Comparison of ENCODE assay signal across 20 cellular contexts in genomic region chr5:167850901-167851300, GRCh38.
DNase-seq lines count a peak whose midpoint lies in the region; ATAC-seq and TF ChIP-seq lines count a peak whose summit lies in the region.
"Had no signal": no experiment of that assay in that cellular context is flagged by ENCODE, and none has a peak within 500 bp of the region (broad histone marks: within the 10 kb centered on the region; RNA-seq: fewer than 3 reads in every experiment).

No MANE protein-coding gene starts in this region.

- H3K14ac ChIP-seq in mesenchymal stem cell (ENCODE audit: low read length in 2 of 2), result no peak overlapping the region

- intact Hi-C loops in A673 (cut with micrococcal nuclease; ENCODE audit: unreplicated experiment) (no loop called here), OCI-LY7 (cut with micrococcal nuclease; ENCODE audit: unreplicated experiment) (no loop called here)
- intact Hi-C loops in activated CD8-positive, alpha-beta T cell treated with anti-CD3 and anti-CD28 coated beads for 36 hours (cut with micrococcal nuclease), result no loop called here

- no peak overlapping the region for H2AK5ac ChIP-seq in mesenchymal stem cell (ENCODE audit: low read length, severe bottlenecking)

- H4K20me1 ChIP-seq in GM23338 (replicated peaks; ENCODE audit: insufficient read depth), result no peaks in the 10 kb centered on the region
- H4K20me1 ChIP-seq in OCI-LY7 (ENCODE audit: insufficient read depth, low read length), result no peaks in the 10 kb centered on the region

- no peaks in the 10 kb centered on the region for H3K27me3 Mint-ChIP-seq in GM23338 (ENCODE audit: insufficient read depth, low read depth, poor library complexity)
- H3K27me3 Mint-ChIP-seq in activated CD8-positive, alpha-beta T cell treated with anti-CD3 and anti-CD28 coated beads for 36 hours, result no peaks in the 10 kb centered on the region
- H3K27me3 Mint-ChIP-seq: B cell; CD4-positive, CD25-positive, alpha-beta regulatory T cell had no signal

- no peaks in the 10 kb centered on the region for H3K9me3 ChIP-seq in A673 (ENCODE audit: low read depth, low read length, poor library complexity, severe bottlenecking)
- H3K9me3 ChIP-seq in mesenchymal stem cell (ENCODE audit: control insufficient read depth, low read length), result no peaks in the 10 kb centered on the region
- H3K9me3 ChIP-seq in OCI-LY7 (ENCODE audit: low read length), result no peaks in the 10 kb centered on the region
- H3K9me3 ChIP-seq: SJSA1 had no signal

- no peaks in the 10 kb centered on the region for H3K36me3 ChIP-seq in A673 (ENCODE audit: insufficient read depth, low read length, poor library complexity, severe bottlenecking)
- H3K36me3 ChIP-seq in GM23338 (ENCODE audit: insufficient read depth), result no peaks in the 10 kb centered on the region
- no peaks in the 10 kb centered on the region for H3K36me3 ChIP-seq in brain microvascular endothelial cell (replicated peaks)
- H3K36me3 ChIP-seq in mesenchymal stem cell (ENCODE audit: control insufficient read depth in 1 of 2, insufficient read depth in 2 of 2, low read depth in 1 of 2, low read length in 2 of 2), result no peaks in the 10 kb centered on the region
- H3K36me3 ChIP-seq in OCI-LY7 (ENCODE audit: insufficient read depth, low read length), result no peaks in the 10 kb centered on the region
- H3K36me3 ChIP-seq: SJSA1 had no signal

- POLR2A ChIA-PET in A673 (lab: Charles Lee; ENCODE audit: low non-redundant PET) (no interaction called here), OCI-LY7 (lab: Charles Lee) (no interaction called here)
- POLR2A ChIA-PET in activated CD8-positive, alpha-beta T cell treated with anti-CD3 and anti-CD28 coated beads for 36 hours (lab: Charles Lee), result no interaction called here

- no peak overlapping the region for H2BK5ac ChIP-seq in mesenchymal stem cell (ENCODE audit: low read depth, low read length, poor library complexity, severe bottlenecking)

- in situ Hi-C loops in brain microvascular endothelial cell (cut with HindIII; ENCODE audit: low pct_ligation_motif_present, low sequenced_read_pairs), result no loop called here

- BruUV-seq in A673 (replicated peaks; lab: Mats Ljungman, UMichigan) (no TSS peak), OCI-LY7 (replicated peaks; lab: Mats Ljungman, UMichigan) (no TSS peak)

- peaks cover 11% of the 10 kb centered on the region for H3K79me1 ChIP-seq in mesenchymal stem cell (replicated peaks; ENCODE audit: low read length, poor library complexity, severe bottlenecking)

- H4K91ac ChIP-seq in mesenchymal stem cell (ENCODE audit: low read length), result no peak overlapping the region

- peaks cover 2% of the 10 kb centered on the region; the same call in 2 of the 3 replicates for H3K4me1 Mint-ChIP-seq in GM23338
- no peaks in the 10 kb centered on the region for H3K4me1 Mint-ChIP-seq in activated CD8-positive, alpha-beta T cell treated with anti-CD3 and anti-CD28 coated beads for 36 hours (ENCODE audit: low read depth)
- H3K4me1 Mint-ChIP-seq: B cell; CD4-positive, CD25-positive, alpha-beta regulatory T cell had no signal

- H2AFZ ChIP-seq in GM23338 (no peak overlapping the region), mesenchymal stem cell (ENCODE audit: low read depth, low read length) (no peak overlapping the region), OCI-LY7 (ENCODE audit: low read length) (no peak overlapping the region)

- H3K27me3 ChIP-seq in A673 (replicated peaks; ENCODE audit: insufficient read depth, low read depth, low read length, poor library complexity) (no peaks in the 10 kb centered on the region), GM23338 (ENCODE audit: insufficient read depth) (no peaks in the 10 kb centered on the region), brain microvascular endothelial cell (replicated peaks) (no peaks in the 10 kb centered on the region), mesenchymal stem cell (ENCODE audit: control insufficient read depth in 1 of 2, insufficient read depth in 1 of 2, low read length in 2 of 2) (peaks cover 0 to 4% of the 10 kb centered on the region in 2 experiments)
- H3K27me3 ChIP-seq: SJSA1 had no signal

- no peak overlapping the region for H2BK12ac ChIP-seq in mesenchymal stem cell (ENCODE audit: low read length in 2 of 2)

- H3K27ac ChIP-seq in A673 (ENCODE audit: low read depth, low read length, poor library complexity, severe bottlenecking) (peak overlapping the region; percentile 76), GM23338 (ENCODE audit: low read depth) (no peak overlapping the region), brain microvascular endothelial cell (no peak overlapping the region), mesenchymal stem cell (ENCODE audit: low read length, poor library complexity, severe bottlenecking) (no peak overlapping the region), OCI-LY7 (ENCODE audit: low read depth, low read length, poor library complexity, severe bottlenecking) (no peak overlapping the region)
- H3K27ac ChIP-seq: SJSA1 had no signal

- 28% methylated on average over 2 of the region's 2 CpGs for WGBS in mesenchymal stem cell

- H3K79me2 ChIP-seq in GM23338 (replicated peaks; ENCODE audit: insufficient read depth) (no peaks in the 10 kb centered on the region), OCI-LY7 (ENCODE audit: insufficient read depth, low read depth, low read length) (no peaks in the 10 kb centered on the region)

- no peak overlapping the region for H4K8ac ChIP-seq in mesenchymal stem cell (ENCODE audit: low read length)

- H3K4me1 ChIP-seq in A673 (ENCODE audit: insufficient read depth, low read length, poor library complexity, severe bottlenecking), result peaks cover 29% of the 10 kb centered on the region
- peaks cover 5% of the 10 kb centered on the region; the same call in 1 of the 2 replicates for H3K4me1 ChIP-seq in GM23338 (ENCODE audit: insufficient read depth)
- H3K4me1 ChIP-seq in mesenchymal stem cell (ENCODE audit: control insufficient read depth, insufficient read depth, low read depth, low read length), result no peaks in the 10 kb centered on the region
- no peaks in the 10 kb centered on the region for H3K4me1 ChIP-seq in OCI-LY7 (ENCODE audit: insufficient read depth, low read length, poor library complexity, severe bottlenecking)

- no peaks in the 10 kb centered on the region for H3K9me3 Mint-ChIP-seq in GM23338
- H3K9me3 Mint-ChIP-seq in activated CD8-positive, alpha-beta T cell treated with anti-CD3 and anti-CD28 coated beads for 36 hours, result no peaks in the 10 kb centered on the region

- H3K23ac ChIP-seq in mesenchymal stem cell (ENCODE audit: low read length in 2 of 2), result no peak overlapping the region

- H3K4me3 Mint-ChIP-seq in GM23338, result no peak overlapping the region
- H3K4me3 Mint-ChIP-seq in activated CD8-positive, alpha-beta T cell treated with anti-CD3 and anti-CD28 coated beads for 36 hours, result no peak overlapping the region
- H3K4me3 Mint-ChIP-seq: B cell; CD4-positive, CD25-positive, alpha-beta regulatory T cell had no signal

- DNase-seq in A673 (ENCODE audit: low spot score), result peak; percentile 55
- DNase-seq in GM23338 (ENCODE audit: low spot score), result no peak
- DNase-seq in brain microvascular endothelial cell, result peak; percentile 5
- DNase-seq in mesenchymal stem cell, result peak; percentile 33
- no peak for DNase-seq in SKM-1 treated with dmso at 0.1 percent for 144 hours (lab: John Stamatoyannopoulos, UW; ENCODE audit: unreplicated experiment)
- no peak for DNase-seq in activated CD4-positive, alpha-beta T cell treated with anti-CD3 and anti-CD28 coated beads, Interleukin-2, amount 50 U/mL, for 48 hours
- no peak for DNase-seq in activated CD8-positive, alpha-beta T cell treated with anti-CD3 and anti-CD28 coated beads for 36 hours
- no peak for DNase-seq in OCI-LY7 (ENCODE audit: low spot score)
- DNase-seq: 8988T; CD4-positive, CD25-positive, alpha-beta regulatory T cell; HCEC 1CT; KG1; NCI-H1092 treated with DMSO at 0.1 percent for 48 hours; NCI-H1436 treated with DMSO at 0.1 percent for 48 hours; NCI-H1930; NCI-H510A treated with DMSO at 0.1 percent for 48 hours; NCI-H82 had no signal

- no peak overlapping the region for H3K9ac ChIP-seq in mesenchymal stem cell (ENCODE audit: low read length)

- H3K27ac Mint-ChIP-seq in GM23338, result 0 out of 2 replicates have a peak overlapping the region, but pooled peaks have one; percentile 50
- H3K27ac Mint-ChIP-seq in activated CD8-positive, alpha-beta T cell treated with anti-CD3 and anti-CD28 coated beads for 36 hours, result no peak overlapping the region
- H3K27ac Mint-ChIP-seq: B cell; CD4-positive, CD25-positive, alpha-beta regulatory T cell had no signal

- no peak overlapping the region for H2BK120ac ChIP-seq in mesenchymal stem cell (ENCODE audit: low read depth, low read length)

- H3K9me2 ChIP-seq in GM23338 (ENCODE audit: insufficient read depth) (peaks cover 19% of the 10 kb centered on the region), OCI-LY7 (ENCODE audit: insufficient read depth, low read length) (no peaks in the 10 kb centered on the region)

- H3K4ac ChIP-seq in mesenchymal stem cell (ENCODE audit: low read depth in 1 of 2, low read length in 2 of 2), result no peak overlapping the region

- no peaks in the 10 kb centered on the region; the same call in 2 of the 3 replicates for H3K36me3 Mint-ChIP-seq in GM23338 (ENCODE audit: low read depth)
- no peaks in the 10 kb centered on the region for H3K36me3 Mint-ChIP-seq in activated CD8-positive, alpha-beta T cell treated with anti-CD3 and anti-CD28 coated beads for 36 hours (ENCODE audit: low read depth)
- H3K36me3 Mint-ChIP-seq: CD4-positive, CD25-positive, alpha-beta regulatory T cell had no signal

- H3K4me2 ChIP-seq in GM23338 (no peak overlapping the region), mesenchymal stem cell (ENCODE audit: low read length, poor library complexity, severe bottlenecking) (no peak overlapping the region), OCI-LY7 (ENCODE audit: low read length) (no peak overlapping the region)

- no peak for TF ChIP-seq CTCF in A673 (conservative IDR thresholded peaks at IDR 0.05; ENCODE audit: low read depth, low read length)
- TF ChIP-seq CTCF in GM23338 (conservative IDR thresholded peaks at IDR 0.05; ENCODE audit: low read depth in 2 of 2), result no peak
- TF ChIP-seq CTCF in brain microvascular endothelial cell (IDR thresholded peaks at IDR 0.05; ENCODE audit: low read depth, low read length, missing control alignments), result no peak
- no peak for TF ChIP-seq CTCF in activated CD8-positive, alpha-beta T cell treated with anti-CD3 and anti-CD28 coated beads for 36 hours (IDR thresholded peaks at IDR 0.05)
- TF ChIP-seq CTCF in OCI-LY7 (conservative IDR thresholded peaks at IDR 0.05; ENCODE audit: low read length), result no peak

- H3F3A ChIP-seq in GM23338 (replicated peaks; ENCODE audit: low read depth), result no peaks in the 10 kb centered on the region

- H2BK15ac ChIP-seq in mesenchymal stem cell (ENCODE audit: low read depth, poor library complexity, severe bottlenecking), result no peak overlapping the region

- H3K4me3 ChIP-seq in A673 (ENCODE audit: low read depth, low read length, poor library complexity, severe bottlenecking) (no peak overlapping the region), GM23338 (no peak overlapping the region), brain microvascular endothelial cell (ENCODE audit: low read depth, low read length) (no peak overlapping the region), mesenchymal stem cell (ENCODE audit: insufficient read depth in 1 of 2, low read depth in 1 of 2, low read length in 2 of 2) (no peak overlapping the region), OCI-LY7 (ENCODE audit: low read depth, low read length, poor library complexity, severe bottlenecking) (no peak overlapping the region)
- H3K4me3 ChIP-seq: GM12878, SJSA1 had no signal

- ATAC-seq in GM23338, result no peak
- no peak for ATAC-seq in activated CD8-positive, alpha-beta T cell treated with anti-CD3 and anti-CD28 coated beads for 36 hours
- ATAC-seq: GM12878 had no signal

- CTCF ChIA-PET in A673 (lab: Charles Lee), result no interaction called here
- CTCF ChIA-PET in activated CD8-positive, alpha-beta T cell treated with anti-CD3 and anti-CD28 coated beads for 36 hours (lab: Charles Lee), result no interaction called here
- CTCF ChIA-PET in OCI-LY7 (lab: Charles Lee; ENCODE audit: unreplicated experiment), result no interaction called here

- H3K18ac ChIP-seq in mesenchymal stem cell (ENCODE audit: low read depth in 1 of 2, low read length in 2 of 2), result no peak overlapping the region

Comparison
In these comparisons a context has a peak if more than half of its experiments do, and no peak if none do; other contexts are left out.
1. DNase-seq: peak in A673 (single experiment), brain microvascular endothelial cell (single experiment) and mesenchymal stem cell (single experiment); none in GM23338 (single experiment), SKM-1 treated with dmso at 0.1 percent for 144 hours (single experiment), activated CD4-positive, alpha-beta T cell treated with anti-CD3 and anti-CD28 coated beads, Interleukin-2, amount 50 U/mL, for 48 hours (0 of 2), activated CD8-positive, alpha-beta T cell treated with anti-CD3 and anti-CD28 coated beads for 36 hours (single experiment) and OCI-LY7 (single experiment).